ENCODE assay signal across 23 cellular contexts in the genomic region with DNA sequence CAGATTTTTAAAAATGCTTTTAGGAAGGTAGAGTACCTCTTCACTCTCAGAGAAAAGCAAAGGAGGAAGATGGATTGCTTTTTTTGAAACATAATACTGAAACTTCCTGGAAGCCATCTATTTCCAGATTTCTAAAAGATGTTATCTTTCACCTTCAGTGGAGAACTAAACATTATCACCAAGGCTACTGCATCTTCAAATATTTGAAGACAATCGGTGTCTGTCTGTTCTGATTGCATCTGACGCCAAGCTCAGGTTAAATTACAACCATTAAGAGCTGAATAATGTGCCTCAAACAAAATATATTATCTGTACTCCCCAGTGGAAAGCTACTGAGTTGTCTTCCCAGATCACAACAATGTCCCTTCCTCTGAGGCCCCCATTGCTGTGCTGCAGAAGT.
DNase-seq lines count a peak whose midpoint lies in the region; ATAC-seq and TF ChIP-seq lines count a peak whose summit lies in the region.
"Had no signal": no experiment of that assay in that cellular context is flagged by ENCODE, and none has a peak within 500 bp of the region (broad histone marks: within the 10 kb centered on the region; RNA-seq: fewer than 3 reads in every experiment).

No MANE protein-coding gene starts in this region.

- no peak for ATAC-seq in right cardiac atrium
- ATAC-seq in heart left ventricle: no peak
- ATAC-seq in HG02884 (IDR thresholded peaks at IDR 0.05; ENCODE audit: unreplicated experiment): no peak
- no peak for ATAC-seq in GM21717 (IDR thresholded peaks at IDR 0.05; ENCODE audit: unreplicated experiment)
- ATAC-seq in HG03378 (IDR thresholded peaks at IDR 0.05; ENCODE audit: unreplicated experiment): no peak
- ATAC-seq: GM12878, GM23338, HepG2, PC-3 had no signal

- H3K9ac ChIP-seq in endocrine pancreas (ENCODE audit: control insufficient read depth, insufficient read depth, low read length): no peak overlapping the region

- H3K36me3 ChIP-seq in heart left ventricle (no peaks in the 10 kb centered on the region), endocrine pancreas (ENCODE audit: control insufficient read depth, insufficient read depth, low read length) (no peaks in the 10 kb centered on the region)

- H3K9me3 Mint-ChIP-seq in progenitor cell of endocrine pancreas (ENCODE audit: low read depth): peaks cover 3% of the 10 kb centered on the region
- H3K9me3 Mint-ChIP-seq: CD4-positive, alpha-beta T cell; GM23338 had no signal

- intact Hi-C loops in right cardiac atrium (cut with DNase I): no loop called here
- intact Hi-C loops in heart left ventricle (cut with DNase I): loop anchor here in 1 of 10 donors (5.0 kb wide), 1 partner anchor 340 kb away; no protein-coding TSS in a partner anchor

- H3K9me3 ChIP-seq in right cardiac atrium (ENCODE audit: control insufficient read depth, low read length): no peaks in the 10 kb centered on the region
- H3K9me3 ChIP-seq in heart left ventricle: no peaks in the 10 kb centered on the region
- no peaks in the 10 kb centered on the region for H3K9me3 ChIP-seq in endocrine pancreas (ENCODE audit: control insufficient read depth, low read length)

- H3K4me3 Mint-ChIP-seq in progenitor cell of endocrine pancreas (ENCODE audit: low read depth): no peak overlapping the region
- H3K4me3 Mint-ChIP-seq: CD4-positive, alpha-beta T cell; GM23338 had no signal

- TF ChIP-seq CTCF in heart left ventricle (IDR thresholded peaks at IDR 0.05) (no peak), progenitor cell of endocrine pancreas (IDR thresholded peaks at IDR 0.05; ENCODE audit: unreplicated experiment) (no peak)

- H3K27ac ChIP-seq in right cardiac atrium (ENCODE audit: low read length) (peak overlapping the region; percentile 45), heart left ventricle (peak overlapping the region in 1 of 12 donors; percentile 28)
- H3K27ac ChIP-seq: RWPE1 had no signal

- DNase-seq in right cardiac atrium (no peak), heart left ventricle (no peak), NCI-H69 (lab: John Stamatoyannopoulos, UW) (peak; percentile 82), progenitor cell of endocrine pancreas (ENCODE audit: low spot score, unreplicated experiment) (no peak)
- DNase-seq: CD4-positive, alpha-beta T cell; DMS153; EL; KBM-7; NCI-H1105 treated with DMSO at 0.1 percent for 48 hours; NCI-H2029; NCI-H2171 treated with DMSO at 0.1 percent for 48 hours; NCI-H446; NCI-H526 treated with DMSO at 0.1 percent for 48 hours; PC-3; SIG-M5 had no signal

- H3K4me1 Mint-ChIP-seq in progenitor cell of endocrine pancreas (ENCODE audit: low read depth): peaks cover 14% of the 10 kb centered on the region
- H3K4me1 Mint-ChIP-seq: GM23338 had no signal

- no peaks in the 10 kb centered on the region for H3K27me3 Mint-ChIP-seq in progenitor cell of endocrine pancreas

- H3K27ac Mint-ChIP-seq in progenitor cell of endocrine pancreas: peak overlapping the region; percentile 65
- H3K27ac Mint-ChIP-seq: CD4-positive, alpha-beta T cell; GM23338 had no signal

- WGBS in right cardiac atrium: 63% methylated on average over 2 of the region's 2 CpGs
- WGBS in heart left ventricle, 4 donors: 59 to 74% (median 65%) methylated on average over 2 of the region's 2 CpGs

- H3K4me1 ChIP-seq in right cardiac atrium (ENCODE audit: control insufficient read depth, insufficient read depth, low read length) (no peaks in the 10 kb centered on the region), heart left ventricle (peaks cover 0 to 2% (median 0%) of the 10 kb centered on the region in 12 donors), endocrine pancreas (ENCODE audit: control insufficient read depth, insufficient read depth, low read length) (peaks cover 41% of the 10 kb centered on the region)

- no peaks in the 10 kb centered on the region for H3K36me3 Mint-ChIP-seq in progenitor cell of endocrine pancreas (ENCODE audit: insufficient read depth)

- H3K4me3 ChIP-seq in right cardiac atrium (ENCODE audit: low read length): no peak overlapping the region
- no peak overlapping the region for H3K4me3 ChIP-seq in heart left ventricle
- H3K4me3 ChIP-seq in endocrine pancreas (ENCODE audit: control insufficient read depth, insufficient read depth, low read length): peak overlapping the region; percentile 48
- H3K4me3 ChIP-seq: GM12878, GM23338 had no signal

- H3K27me3 ChIP-seq in right cardiac atrium (ENCODE audit: control insufficient read depth, insufficient read depth) (no peaks in the 10 kb centered on the region), heart left ventricle (no peaks in the 10 kb centered on the region), endocrine pancreas (ENCODE audit: control insufficient read depth, insufficient read depth, low read length) (no peaks in the 10 kb centered on the region)

- no peak for TF ChIP-seq POLR2A in heart left ventricle (IDR thresholded peaks at IDR 0.05)
